ENCODE assay signal across 26 cellular contexts in genomic region chr3:110138966-110139555, GRCh38.
DNase-seq lines count a peak whose midpoint lies in the region; ATAC-seq and TF ChIP-seq lines count a peak whose summit lies in the region.
"Had no signal": no experiment of that assay in that cellular context is flagged by ENCODE, and none has a peak within 500 bp of the region (broad histone marks: within the 10 kb centered on the region; RNA-seq: fewer than 3 reads in every experiment).

No MANE protein-coding gene starts in this region.

- TF ChIP-seq POLR2A in HCT116 (IDR thresholded peaks at IDR 0.05; ENCODE audit: borderline replicate concordance, extremely low read depth, insufficient read depth, insufficient read length), result no peak

- TF ChIP-seq RAD21 in HCT116 (IDR thresholded peaks at IDR 0.05; ENCODE audit: low read depth), result no peak

- TF ChIP-seq CTCF in HCT116 (IDR thresholded peaks at IDR 0.05 in 2 of 3, conservative IDR thresholded peaks at IDR 0.05 in 1 of 3; ENCODE audit: borderline replicate concordance in 1 of 3, insufficient read depth in 1 of 3, low read depth in 2 of 3, low read length in 2 of 3) (no peak), WERI-Rb-1 (IDR thresholded peaks at IDR 0.05; ENCODE audit: low read depth, low read length) (no peak), lower lobe of right lung (IDR thresholded peaks at IDR 0.05) (no peak)

- no TSS peak for BruUV-seq in HCT116 (replicated peaks; lab: Mats Ljungman, UMichigan)

- POLR2A ChIA-PET in HCT116 (lab: Charles Lee), result no interaction called here

- H3K27me3 ChIP-seq in HCT116 (ENCODE audit: insufficient read depth, low read length) (no peaks in the 10 kb centered on the region), WERI-Rb-1 (ENCODE audit: insufficient read depth, low read depth, severe bottlenecking) (no peaks in the 10 kb centered on the region), lower lobe of right lung (ENCODE audit: low read depth) (no peaks in the 10 kb centered on the region)
- H3K27me3 ChIP-seq: BLaER1, heart right ventricle, transverse colon had no signal

- CTCF ChIA-PET in HCT116 (lab: Charles Lee), result no interaction called here

- H3K9me3 ChIP-seq in HCT116 (ENCODE audit: control insufficient read depth in 1 of 2, insufficient read depth in 1 of 2, low read depth in 1 of 2, low read length in 2 of 2) (no peaks in the 10 kb centered on the region), WERI-Rb-1 (ENCODE audit: severe bottlenecking) (no peaks in the 10 kb centered on the region), lower lobe of right lung (no peaks in the 10 kb centered on the region)
- H3K9me3 ChIP-seq: BLaER1, transverse colon had no signal

- DNase-seq in DMS53 (lab: John Stamatoyannopoulos, UW) (peak; percentile 65), HCT116 (ENCODE audit: low read depth, low spot score) (no peak), WERI-Rb-1 (peak; percentile 16), lower lobe of right lung (no peak)
- no peak for DNase-seq in activated CD8-positive, alpha-beta memory T cell treated with anti-CD3 and anti-CD28 coated beads for 24 hours
- DNase-seq: activated CD8-positive, alpha-beta memory T cell treated with anti-CD3 and anti-CD28 coated beads, Interleukin-2, amount 10 ng/mL, durations not matched to agents 7 days and 5 days; activated naive CD8-positive, alpha-beta T cell treated with anti-CD3 and anti-CD28 coated beads, Interleukin-2, amount 50 U/mL, for 24 hours; activated T-cell treated with anti-CD3 and anti-CD28 coated beads, Interleukin-2, amount 50 U/mL, for 48 hours; central memory CD4-positive, alpha-beta T cell; dermis blood vessel endothelial cell; heart right ventricle; kidney; naive thymus-derived CD8-positive, alpha-beta T cell; NCI-H1048; NCI-H2081 treated with DMSO at 0.1 percent for 48 hours; NCI-H446 treated with DMSO at 0.1 percent for 48 hours; nucleus accumbens; stimulated activated CD4-positive, alpha-beta T cell treated with anti-CD3 and anti-CD28 coated beads, Interleukin-15, amount 100 ng/mL, for 24 hours; stimulated activated CD4-positive, alpha-beta T cell treated with anti-CD3 and anti-CD28 coated beads, Interleukin-4, amount 100 ng/mL, for 4 hours; transverse colon had no signal

- RAD21 ChIA-PET in HCT116 (lab: Charles Lee; ENCODE audit: low non-redundant PET in 1 of 2, low total read pairs in 2 of 2, uncharacterized antibody in 2 of 2, unreplicated experiment in 2 of 2), result no interaction called here

- H3K27ac ChIP-seq in HCT116 (ENCODE audit: low read depth, low read length) (no peak overlapping the region), WERI-Rb-1 (no peak overlapping the region), lower lobe of right lung (no peak overlapping the region)
- H3K27ac ChIP-seq: BLaER1, heart right ventricle, transverse colon had no signal

- H3K4me3 ChIP-seq in HCT116 (replicated peaks in 1 of 2; ENCODE audit: low read depth in 1 of 2, low read length in 2 of 2), result no peak overlapping the region
- no peak overlapping the region for H3K4me3 ChIP-seq in WERI-Rb-1 (ENCODE audit: low read depth, low read length)
- H3K4me3 ChIP-seq in lower lobe of right lung, result no peak overlapping the region
- H3K4me3 ChIP-seq: BLaER1, GM23338, heart right ventricle, transverse colon had no signal

- H3K79me2 ChIP-seq in HCT116 (ENCODE audit: insufficient read depth, low read length), result no peaks in the 10 kb centered on the region

- H4K20me1 ChIP-seq in HCT116 (ENCODE audit: insufficient read depth), result no peaks in the 10 kb centered on the region
- H4K20me1 ChIP-seq: BLaER1 had no signal

- H3K36me3 ChIP-seq in HCT116 (ENCODE audit: control insufficient read depth in 1 of 2, insufficient read depth in 2 of 2, low read length in 2 of 2) (no peaks in the 10 kb centered on the region), WERI-Rb-1 (no peaks in the 10 kb centered on the region), lower lobe of right lung (no peaks in the 10 kb centered on the region)
- H3K36me3 ChIP-seq: BLaER1, heart right ventricle, transverse colon had no signal

- peaks cover 0 to 6% of the 10 kb centered on the region in 2 experiments; a peak in 1 of 4 replicates for H3K4me1 ChIP-seq in HCT116 (ENCODE audit: control insufficient read depth in 1 of 2, insufficient read depth in 2 of 2, low read length in 2 of 2)
- no peaks in the 10 kb centered on the region for H3K4me1 ChIP-seq in lower lobe of right lung
- H3K4me1 ChIP-seq: BLaER1, heart right ventricle, transverse colon had no signal

- H3K9ac ChIP-seq in HCT116 (ENCODE audit: low read length), result no peak overlapping the region
- H3K9ac ChIP-seq: BLaER1 had no signal

- intact Hi-C loops in HCT116 (cut with micrococcal nuclease) (no loop called here), lower lobe of right lung (cut with DNase I) (no loop called here)

- ATAC-seq in HCT116 (no peak), lower lobe of right lung (peak; percentile 92 to 96), HG02642 (IDR thresholded peaks at IDR 0.05; ENCODE audit: poor library complexity, unreplicated experiment) (no peak), GM18502 (IDR thresholded peaks at IDR 0.05; ENCODE audit: poor library complexity, unreplicated experiment) (no peak)
- ATAC-seq: activated CD8-positive, alpha-beta memory T cell treated with anti-CD3 and anti-CD28 coated beads, Interleukin-2, amount 10 ng/mL, durations not matched to agents 7 days and 5 days; activated naive CD8-positive, alpha-beta T cell treated with anti-CD3 and anti-CD28 coated beads, Interleukin-2, amount 50 U/mL, for 24 hours; GM23338; heart right ventricle; naive thymus-derived CD8-positive, alpha-beta T cell; Right ventricle myocardium inferior; SK-N-SH treated with all-trans-retinoic acid at 6 μM for 48 hours had no signal

- no peak overlapping the region for H3K4me2 ChIP-seq in HCT116 (ENCODE audit: low read length)
- H3K4me2 ChIP-seq: BLaER1, GM23338 had no signal

- H3K9me2 ChIP-seq in HCT116 (ENCODE audit: insufficient read depth), result no peaks in the 10 kb centered on the region

- H2AFZ ChIP-seq in HCT116 (ENCODE audit: low read depth, low read length, poor library complexity, severe bottlenecking), result peak overlapping the region; percentile 31
- H2AFZ ChIP-seq: GM23338 had no signal

TF ChIP-seq in HCT116, 20 proteins besides CTCF, POLR2A, EP300 and RAD21:
- TF ChIP-seq ZNF274 (IDR thresholded peaks at IDR 0.05; ENCODE audit: low read depth, low read length) (no peak), ATF3 (IDR thresholded peaks at IDR 0.05) (no peak), SIN3A (IDR thresholded peaks at IDR 0.05; ENCODE audit: low read depth) (no peak), SRF (IDR thresholded peaks at IDR 0.05; ENCODE audit: low read depth) (no peak), TCF7L2 (IDR thresholded peaks at IDR 0.05; ENCODE audit: borderline replicate concordance, extremely low read depth, insufficient read depth, insufficient read length) (no peak), SP1 (IDR thresholded peaks at IDR 0.05; ENCODE audit: low read depth) (no peak), EZH2phosphoT487 (IDR thresholded peaks at IDR 0.05; ENCODE audit: borderline replicate concordance) (no peak), POLR2AphosphoS5 (IDR thresholded peaks at IDR 0.05; ENCODE audit: low read depth, low read length) (no peak), ZBTB33 (IDR thresholded peaks at IDR 0.05; ENCODE audit: extremely low read depth, insufficient replicate concordance, low read length) (no peak), ZFX (IDR thresholded peaks at IDR 0.05) (no peak), JUND (IDR thresholded peaks at IDR 0.05) (no peak), EZH2 (IDR thresholded peaks at IDR 0.05) (no peak), CEBPB (IDR thresholded peaks at IDR 0.05; ENCODE audit: low read depth) (no peak), YY1 (IDR thresholded peaks at IDR 0.05; ENCODE audit: extremely low read depth, insufficient replicate concordance, low read depth, low read length) (no peak)

Comparison
In these comparisons a context has a peak if more than half of its experiments do, and no peak if none do; other contexts are left out.
1. DNase-seq: peak in DMS53 (single experiment) and WERI-Rb-1 (single experiment); none in HCT116 (single experiment), lower lobe of right lung (single experiment) and activated CD8-positive, alpha-beta memory T cell treated with anti-CD3 and anti-CD28 coated beads for 24 hours (single experiment).
2. ATAC-seq: peak in lower lobe of right lung (2 of 2); none in HCT116 (single experiment), HG02642 (single experiment) and GM18502 (single experiment).